In genomic region chr13:101706651-101707050, GRCh38 we compare ENCODE assay signal across 10 cellular contexts.
DNase-seq lines count a peak whose midpoint lies in the region; ATAC-seq and TF ChIP-seq lines count a peak whose summit lies in the region.
"Had no signal": no experiment of that assay in that cellular context is flagged by ENCODE, and none has a peak within 500 bp of the region (broad histone marks: within the 10 kb centered on the region; RNA-seq: fewer than 3 reads in every experiment).

No MANE protein-coding gene starts in this region.

- DNase-seq in GM04504 (ENCODE audit: low read depth): peak; percentile 96
- peak; percentile 99 for DNase-seq in LHCN-M2 (ENCODE audit: low read depth)
- peak; percentile 84 for DNase-seq in brain microvascular endothelial cell
- DNase-seq in natural killer cell: no peak
- no peak for DNase-seq in activated effector memory CD4-positive, alpha-beta T cell treated with Interleukin-2 at 50 U/mL for 16 hours
- DNase-seq in stimulated activated naive CD4-positive, alpha-beta T cell treated with Interleukin-2 at 50 U/mL for 16 hours (lab: John Stamatoyannopoulos, UW): no peak

- H3K27me3 Mint-ChIP-seq in natural killer cell (ENCODE audit: low read depth in 2 of 2): no peaks in the 10 kb centered on the region

- H3K4me3 ChIP-seq in brain microvascular endothelial cell (ENCODE audit: low read depth, low read length): no peak overlapping the region
- H3K4me3 ChIP-seq: upper lobe of left lung had no signal

- no peak overlapping the region for H3K4me3 Mint-ChIP-seq in natural killer cell

- intact Hi-C loops in natural killer cell (cut with micrococcal nuclease): no loop called here

- peak in 2 of 3 donors; percentile 17 to 41 for ATAC-seq in natural killer cell
- no peak for ATAC-seq in GM18868 (IDR thresholded peaks at IDR 0.05; ENCODE audit: unreplicated experiment)
- no peak for ATAC-seq in GM18867 (IDR thresholded peaks at IDR 0.05; ENCODE audit: unreplicated experiment)

- peak overlapping the region; percentile 16 for H3K27ac ChIP-seq in brain microvascular endothelial cell

- H3K36me3 Mint-ChIP-seq in natural killer cell: no peaks in the 10 kb centered on the region
- H3K36me3 Mint-ChIP-seq: naive thymus-derived CD8-positive, alpha-beta T cell had no signal

- in situ Hi-C loops in brain microvascular endothelial cell (cut with HindIII; ENCODE audit: low pct_ligation_motif_present, low sequenced_read_pairs): no loop called here

- peaks cover 4 to 5% of the 10 kb centered on the region in 2 donors for H3K9me3 Mint-ChIP-seq in natural killer cell
- H3K9me3 Mint-ChIP-seq: naive thymus-derived CD8-positive, alpha-beta T cell had no signal

- H3K36me3 ChIP-seq in brain microvascular endothelial cell (replicated peaks): peaks cover 13% of the 10 kb centered on the region
- H3K36me3 ChIP-seq: upper lobe of left lung had no signal

- no peak for TF ChIP-seq CTCF in brain microvascular endothelial cell (IDR thresholded peaks at IDR 0.05; ENCODE audit: low read depth, low read length, missing control alignments)
- TF ChIP-seq CTCF in natural killer cell (IDR thresholded peaks at IDR 0.05): no peak

- no peak overlapping the region for H3K27ac Mint-ChIP-seq in natural killer cell

- H3K4me1 Mint-ChIP-seq in natural killer cell: peaks cover 10 to 12% of the 10 kb centered on the region in 2 donors

- H3K27me3 ChIP-seq in brain microvascular endothelial cell (replicated peaks): no peaks in the 10 kb centered on the region
- H3K27me3 ChIP-seq: upper lobe of left lung had no signal

Comparison
In these comparisons a context has a peak if more than half of its experiments do, and no peak if none do; other contexts are left out.
1. DNase-seq: peak in GM04504 (single experiment), LHCN-M2 (single experiment) and brain microvascular endothelial cell (single experiment); none in natural killer cell (single experiment), activated effector memory CD4-positive, alpha-beta T cell treated with Interleukin-2 at 50 U/mL for 16 hours (single experiment) and stimulated activated naive CD4-positive, alpha-beta T cell treated with Interleukin-2 at 50 U/mL for 16 hours (single experiment).
2. ATAC-seq: peak in natural killer cell (2 of 3); none in GM18868 (single experiment) and GM18867 (single experiment).